19 cellular contexts compared by ENCODE assay signal in the genomic region with DNA sequence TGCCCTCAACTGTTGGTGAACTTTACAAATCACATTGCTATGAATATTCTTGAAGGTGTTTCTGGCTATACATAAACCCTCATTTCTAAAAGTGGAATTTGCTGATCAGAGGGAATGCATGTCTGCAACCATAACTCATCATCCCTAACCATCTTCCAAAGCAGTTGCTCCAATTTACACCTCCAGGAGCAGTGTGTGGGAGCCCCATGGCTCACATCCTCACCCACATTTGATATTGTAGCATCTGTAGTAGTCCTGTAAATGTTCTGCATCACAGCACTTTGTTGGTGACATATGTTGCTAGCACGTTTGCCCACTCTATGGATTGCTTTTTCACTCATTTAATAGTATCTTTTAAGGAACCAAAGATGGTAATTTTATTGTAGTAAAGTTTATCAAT.
"Had no signal": no experiment of that assay in that cellular context is flagged by ENCODE, and none has a peak within 500 bp of the region (broad histone marks: within the 10 kb centered on the region; RNA-seq: fewer than 3 reads in every experiment).

No MANE protein-coding gene starts in this region.

- H3K27ac Mint-ChIP-seq: immature natural killer cell, mesothelial cell of epicardium, naive B cell had no signal

- H3K4me3 Mint-ChIP-seq: immature natural killer cell, mesothelial cell of epicardium, naive B cell had no signal

- H3K4me1 Mint-ChIP-seq: immature natural killer cell, naive B cell had no signal

- H3K4me3 ChIP-seq: coronary artery, dorsolateral prefrontal cortex, esophagus muscularis mucosa, gastrocnemius medialis, heart left ventricle, hepatocyte, left lung, lower lobe of right lung, mucosa of descending colon had no signal

- DNase-seq: dermis blood vessel endothelial cell; effector CD4-positive, alpha-beta T cell; effector memory CD4-positive, alpha-beta T cell; foreskin melanocyte; gastrocnemius medialis; heart left ventricle; immature natural killer cell; left cardiac atrium; left lung; left ventricle myocardium superior; lower lobe of right lung; mesenchymal stem cell; mucosa of descending colon; naive B cell had no signal
